In the genomic region with DNA sequence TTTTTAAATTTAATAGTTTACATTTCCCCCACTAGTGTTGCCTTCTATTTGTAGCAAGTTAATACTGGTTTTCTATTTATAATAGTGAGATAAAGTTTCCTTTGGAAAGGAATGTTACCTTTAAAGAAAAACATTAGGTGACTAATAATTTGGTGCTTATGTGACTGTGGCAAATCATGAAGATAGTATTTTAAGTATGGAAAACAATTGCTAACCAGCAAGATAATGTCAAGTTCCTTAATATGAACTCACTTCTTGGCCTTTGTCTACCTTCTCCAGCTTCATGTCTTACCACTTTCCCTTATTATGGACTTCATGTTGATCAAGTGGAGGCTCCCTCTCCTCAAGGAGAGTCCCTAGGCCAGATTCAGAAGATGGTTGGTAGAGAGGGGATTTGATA, we compare ENCODE assay signal across 15 cellular contexts. TPM values are rescaled to one million over a fixed set of nuclear protein-coding genes. Genes with fewer than 3 reads are reported as not detected.
DNase-seq lines count a peak whose midpoint lies in the region; ATAC-seq, FAIRE-seq and TF ChIP-seq lines count a peak whose summit lies in the region.
"Had no signal": no experiment of that assay in that cellular context is flagged by ENCODE, and none has a peak within 500 bp of the region (broad histone marks: within the 10 kb centered on the region; RNA-seq: fewer than 3 reads in every experiment).

No MANE protein-coding gene starts in this region.

- no peak overlapping the region for H2BK120ac ChIP-seq in trophoblast cell (ENCODE audit: insufficient read depth, low read length, poor library complexity)

- H3K4me1 ChIP-seq in left ventricle myocardium inferior = peaks cover 80% of the 10 kb centered on the region
- H3K4me1 ChIP-seq in heart right ventricle = peaks cover 0 to 79% (median 38%) of the 10 kb centered on the region in 9 donors
- H3K4me1 ChIP-seq in trophoblast cell (ENCODE audit: control insufficient read depth in 1 of 2, insufficient read depth in 2 of 2, low read length in 2 of 2) = no peaks in the 10 kb centered on the region
- H3K4me1 ChIP-seq in aorta (ENCODE audit: control insufficient read depth in 1 of 2, insufficient read depth in 2 of 2, low read length in 2 of 2) = peaks cover 2 to 3% of the 10 kb centered on the region in 2 donors

- no peak overlapping the region for H3K23ac ChIP-seq in trophoblast cell (ENCODE audit: low read length)

- H3K9me3 ChIP-seq in left ventricle myocardium inferior (replicated peaks) (no peaks in the 10 kb centered on the region), heart right ventricle (no peaks in the 10 kb centered on the region), trophoblast cell (ENCODE audit: insufficient read depth, low read depth, low read length) (no peaks in the 10 kb centered on the region), aorta (ENCODE audit: control insufficient read depth, low read length) (no peaks in the 10 kb centered on the region)

- H2AK5ac ChIP-seq in trophoblast cell (ENCODE audit: low read length) = no peak overlapping the region

- H3K9ac ChIP-seq in trophoblast cell (ENCODE audit: low read length) = no peak overlapping the region
- H3K9ac ChIP-seq: BLaER1 treated with 17β-estradiol and CSF1 and Interleukin-3, amounts not matched to agents 10 nM and 100 nM had no signal

- no peak overlapping the region for H2AFZ ChIP-seq in trophoblast cell (ENCODE audit: insufficient read depth, low read length, poor library complexity)

- ATAC-seq in heart right ventricle (no peak), aorta (ENCODE audit: low FRiP score) (peak; percentile 38), HG02759 (IDR thresholded peaks at IDR 0.05; ENCODE audit: unreplicated experiment) (no peak)
- ATAC-seq: GM12878 had no signal

- no peaks in the 10 kb centered on the region for H3K9me3 Mint-ChIP-seq in osteocyte (ENCODE audit: unreplicated experiment)
- H3K9me3 Mint-ChIP-seq: CD4-positive, CD25-positive, alpha-beta regulatory T cell; IgD-negative memory B cell had no signal

- no peak overlapping the region for H3K4me3 ChIP-seq in left ventricle myocardium inferior
- no peak overlapping the region for H3K4me3 ChIP-seq in heart right ventricle
- no peak overlapping the region for H3K4me3 ChIP-seq in bronchial epithelial cell (ENCODE audit: low read depth, low read length)
- H3K4me3 ChIP-seq in trophoblast cell (ENCODE audit: low read depth, low read length) = no peak overlapping the region
- no peak overlapping the region for H3K4me3 ChIP-seq in aorta (ENCODE audit: low read length in 2 of 2)
- H3K4me3 ChIP-seq: BLaER1 treated with 17β-estradiol and CSF1 and Interleukin-3, amounts not matched to agents 10 nM and 100 nM; GM12878 had no signal

- no peak overlapping the region for H2BK12ac ChIP-seq in trophoblast cell (ENCODE audit: low read length)

- no peak overlapping the region for H3K27ac Mint-ChIP-seq in osteocyte (ENCODE audit: unreplicated experiment)
- H3K27ac Mint-ChIP-seq: CD4-positive, CD25-positive, alpha-beta regulatory T cell; IgD-negative memory B cell had no signal

- H3K4me2 ChIP-seq in trophoblast cell (ENCODE audit: low read length) = no peak overlapping the region
- H3K4me2 ChIP-seq: BLaER1 treated with 17β-estradiol and CSF1 and Interleukin-3, amounts not matched to agents 10 nM and 100 nM had no signal

- in situ Hi-C loops in G401 (cut with HindIII; ENCODE audit: low sequenced_read_pairs) = no loop called here

- H4K12ac ChIP-seq in trophoblast cell (ENCODE audit: low read depth, low read length) = no peak overlapping the region

- FAIRE-seq in bronchial epithelial cell (lab: Jason Lieb, UNC) = no peak
- FAIRE-seq: GM12878 had no signal

- no peak for DNase-seq in left ventricle myocardium inferior
- DNase-seq in heart right ventricle = no peak
- peak; percentile 53 for DNase-seq in bronchial epithelial cell (ENCODE audit: low read depth)
- peak; percentile 4 to 49 for DNase-seq in trophoblast cell
- DNase-seq in aorta = no peak
- no peak for DNase-seq in G401 (ENCODE audit: low spot score)
- no peak for DNase-seq in osteocyte (ENCODE audit: extremely low spot score, unreplicated experiment)
- DNase-seq: 8988T; CD4-positive, CD25-positive, alpha-beta regulatory T cell; DMS53; HCEC 1CT had no signal

- no peaks in the 10 kb centered on the region for H3K79me1 ChIP-seq in trophoblast cell (ENCODE audit: low read length)

- TF ChIP-seq CTCF in left ventricle myocardium inferior (IDR thresholded peaks at IDR 0.05; ENCODE audit: borderline replicate concordance) (no peak), heart right ventricle (IDR thresholded peaks at IDR 0.05) (no peak), bronchial epithelial cell (IDR thresholded peaks at IDR 0.05; ENCODE audit: insufficient read depth, low read length, severe bottlenecking) (no peak), osteocyte (IDR thresholded peaks at IDR 0.05) (no peak)

- no peaks in the 10 kb centered on the region for H3K27me3 ChIP-seq in left ventricle myocardium inferior (ENCODE audit: low read depth)
- peaks cover 0 to 53% (median 0%) of the 10 kb centered on the region in 7 donors for H3K27me3 ChIP-seq in heart right ventricle
- no peaks in the 10 kb centered on the region for H3K27me3 ChIP-seq in bronchial epithelial cell (ENCODE audit: control insufficient read depth, insufficient read depth, low read length)
- H3K27me3 ChIP-seq in trophoblast cell (ENCODE audit: insufficient read depth, low read length) = no peaks in the 10 kb centered on the region
- H3K27me3 ChIP-seq in aorta (ENCODE audit: control insufficient read depth in 1 of 2, insufficient read depth in 2 of 2, low read length in 1 of 2) = no peaks in the 10 kb centered on the region

- H3K4ac ChIP-seq in trophoblast cell (ENCODE audit: low read depth, low read length) = no peak overlapping the region

- H4K8ac ChIP-seq in trophoblast cell (ENCODE audit: low read depth, low read length) = no peak overlapping the region

- no peaks in the 10 kb centered on the region for H3K36me3 ChIP-seq in left ventricle myocardium inferior
- no peaks in the 10 kb centered on the region for H3K36me3 ChIP-seq in heart right ventricle
- no peaks in the 10 kb centered on the region for H3K36me3 ChIP-seq in bronchial epithelial cell (ENCODE audit: control insufficient read depth, insufficient read depth, low read length)
- H3K36me3 ChIP-seq in trophoblast cell (ENCODE audit: control insufficient read depth in 1 of 2, insufficient read depth in 2 of 2, low read length in 2 of 2) = no peaks in the 10 kb centered on the region
- H3K36me3 ChIP-seq in aorta (ENCODE audit: control insufficient read depth in 1 of 2, insufficient read depth in 2 of 2, low read length in 1 of 2) = no peaks in the 10 kb centered on the region

- no peak overlapping the region for H3K18ac ChIP-seq in trophoblast cell (ENCODE audit: low read length)

- H3K4me3 Mint-ChIP-seq in osteocyte (ENCODE audit: unreplicated experiment) = no peak overlapping the region
- H3K4me3 Mint-ChIP-seq: CD4-positive, CD25-positive, alpha-beta regulatory T cell; IgD-negative memory B cell had no signal

- H3K36me3 Mint-ChIP-seq in osteocyte (ENCODE audit: unreplicated experiment) = peaks cover 2% of the 10 kb centered on the region

- H3K4me1 Mint-ChIP-seq in osteocyte (ENCODE audit: unreplicated experiment) = peaks cover 23% of the 10 kb centered on the region
- H3K4me1 Mint-ChIP-seq: IgD-negative memory B cell had no signal

- no peak overlapping the region for H4K91ac ChIP-seq in trophoblast cell (ENCODE audit: low read depth, low read length)

- peaks cover 2% of the 10 kb centered on the region for H3K79me2 ChIP-seq in trophoblast cell (ENCODE audit: control insufficient read depth, insufficient read depth, low read length, poor library complexity)

- H3K27ac ChIP-seq in left ventricle myocardium inferior (replicated peaks) (peak overlapping the region; percentile 21), heart right ventricle (peak overlapping the region in 3 of 10 donors; percentile 31 to 49 (median 39)), trophoblast cell (ENCODE audit: low read depth, low read length) (no peak overlapping the region), aorta (ENCODE audit: low read depth in 1 of 2, low read length in 2 of 2) (no peak overlapping the region)
- H3K27ac ChIP-seq: BLaER1 treated with 17β-estradiol and CSF1 and Interleukin-3, amounts not matched to agents 10 nM and 100 nM had no signal

- no peak overlapping the region for H2BK5ac ChIP-seq in trophoblast cell (ENCODE audit: low read depth, low read length, poor library complexity)

- intact Hi-C loops in left ventricle myocardium inferior (cut with micrococcal nuclease) = no loop called here
- intact Hi-C loops in heart right ventricle (cut with DNase I) = no loop called here
- intact Hi-C loops in aorta (cut with DNase I) = no loop called here

- no peak overlapping the region for H3K14ac ChIP-seq in trophoblast cell (ENCODE audit: low read length)

- H3K27me3 Mint-ChIP-seq in osteocyte (ENCODE audit: unreplicated experiment) = no peaks in the 10 kb centered on the region
- H3K27me3 Mint-ChIP-seq: CD4-positive, CD25-positive, alpha-beta regulatory T cell; IgD-negative memory B cell had no signal

RNA-seq across cellular contexts. Expression of a gene that starts 27.2 kb away (rescaled TPM):
- total RNA-seq in left ventricle myocardium inferior (92.9 TPM), heart right ventricle (100 to 1,000 TPM in 7 of 10 donors, 10 to 100 TPM in 3; 77.7 to 155 (median 115) TPM), bronchial epithelial cell (65.6 and 87.6 TPM in 2 replicates), aorta (100 to 1,000 TPM; 126 to 143 TPM), osteocyte (114 and 118 TPM in 2 replicates)
- polyA plus RNA-seq in heart right ventricle (10 to 100 TPM; 20.0 to 25.0 TPM), aorta (10 to 100 TPM; 21.7 to 25.8 TPM)
- 30.4 and 31.2 TPM in 2 replicates for polyA plus RNA-seq in trophoblast cell (2013)
- total RNA-seq in G401 (2014; rRNA removed; shearing (Covaris generic)) = 27.5 TPM in 2 replicates

RNA-seq across cellular contexts. Expression of a gene that starts 38.3 kb away (rescaled TPM):
- total RNA-seq in left ventricle myocardium inferior = 9.7 TPM
- total RNA-seq in heart right ventricle = 10 to 100 TPM in 5 of 10 donors, 1 to 10 TPM in 5; 7.4 to 14.5 (median 10.7) TPM
- polyA plus RNA-seq in heart right ventricle = 10 to 100 TPM in 1 of 2 donors, 1 to 10 TPM in 1; 4.1 to 12.4 TPM
- total RNA-seq in bronchial epithelial cell = 1.7 and 1.8 TPM in 2 replicates
- 5.9 and 6.1 TPM in 2 replicates for polyA plus RNA-seq in trophoblast cell (2013)
- total RNA-seq in aorta = 10 to 100 TPM in 1 of 2 donors, 1 to 10 TPM in 1; 7.9 to 10.5 TPM
- polyA plus RNA-seq in aorta = 1 to 10 TPM; 2.3 to 6.1 TPM
- 12.5 and 14.8 TPM in 2 replicates for total RNA-seq in G401 (2014; rRNA removed; shearing (Covaris generic))
- 10.9 and 11.6 TPM in 2 replicates for total RNA-seq in osteocyte
- polyA plus RNA-seq: IgD-negative memory B cell had no signal

Comparison
In these comparisons a context has a peak if more than half of its experiments do, and no peak if none do; other contexts are left out.
1. DNase-seq: peak in bronchial epithelial cell (single experiment) and trophoblast cell (2 of 2); none in left ventricle myocardium inferior (single experiment), heart right ventricle (0 of 2), aorta (0 of 2), G401 (single experiment) and osteocyte (single experiment).